ENCODE assay signal across 9 cellular contexts in genomic region chr14:76720382-76720813, GRCh38. TPM values are rescaled to one million over a fixed set of nuclear protein-coding genes. Genes with fewer than 3 reads are reported as not detected.
DNase-seq lines count a peak whose midpoint lies in the region; ATAC-seq, FAIRE-seq and TF ChIP-seq lines count a peak whose summit lies in the region.
"Had no signal": no experiment of that assay in that cellular context is flagged by ENCODE, and none has a peak within 500 bp of the region (broad histone marks: within the 10 kb centered on the region; RNA-seq: fewer than 3 reads in every experiment).

No MANE protein-coding gene starts in this region.

- H3K9ac ChIP-seq in K562 (ENCODE audit: insufficient read depth in 1 of 2, low read depth in 2 of 2, low read length in 2 of 2), result peak overlapping the region in 1 of 2 experiments; percentile 58; a peak in 2 of 4 replicates

- in situ Hi-C loops in K562 (cut with MboI) (loop anchor here (25.0 kb wide), 1 partner anchor 342 kb away; no protein-coding TSS in a partner anchor), G401 (cut with HindIII; ENCODE audit: low sequenced_read_pairs) (no loop called here)

- no peak for FAIRE-seq in K562 (lab: Jason Lieb, UNC)

- peaks cover 0 to 4% (median 0%) of the 10 kb centered on the region in 7 donors for H3K9me3 Mint-ChIP-seq in CD14-positive monocyte

- H3K27ac Mint-ChIP-seq in CD14-positive monocyte, result peak overlapping the region; percentile 85 to 96 (median 93)
- H3K27ac Mint-ChIP-seq: activated naive CD8-positive, alpha-beta T cell had no signal

- POLR2A ChIA-PET in K562 (lab: Yijun Ruan, JAX), result no interaction called here

- no peaks in the 10 kb centered on the region for H3K9me1 ChIP-seq in K562 (ENCODE audit: control insufficient read depth, insufficient read depth, low read length)

- H3K27me3 Mint-ChIP-seq in CD14-positive monocyte (ENCODE audit: low read depth in 3 of 3), result no peaks in the 10 kb centered on the region

- CTCF ChIA-PET in K562 (lab: Yijun Ruan, JAX; ENCODE audit: low intra/inter-chr PET ratio), result no interaction called here

- H3K27ac ChIP-seq in K562 (ENCODE audit: extremely low read depth, low read depth, low read length) (no peak overlapping the region), right lobe of liver (peak overlapping the region in 2 of 3 donors; percentile 12 to 38)

- H3K79me2 ChIP-seq in K562 (ENCODE audit: control insufficient read depth, insufficient read depth, low read length), result no peaks in the 10 kb centered on the region

- peaks cover 0 to 5% of the 10 kb centered on the region in 2 experiments; a peak in 3 of 5 replicates for H3K4me1 ChIP-seq in K562 (replicated peaks in 1 of 2; ENCODE audit: control insufficient read depth in 2 of 2, insufficient read depth in 2 of 2, low read length in 2 of 2)
- H3K4me1 ChIP-seq in right lobe of liver, result peaks cover 0 to 16% (median 0%) of the 10 kb centered on the region in 4 donors

- H3K4me1 Mint-ChIP-seq in CD14-positive monocyte, result peaks cover 68% of the 10 kb centered on the region

- 63% methylated on average over 3 of the region's 3 CpGs for WGBS in K562 (ENCODE audit: insufficient coverage, low coverage, missing lambda C conversion rate)
- 40% methylated on average over 3 of the region's 3 CpGs for WGBS in right lobe of liver (ENCODE audit: insufficient coverage, low coverage, low lambda C conversion rate, missing lambda C conversion rate)

- no peak for TF ChIP-seq CTCF in CD14-positive monocyte (IDR thresholded peaks at IDR 0.05)
- no peak for TF ChIP-seq CTCF in K562 (IDR thresholded peaks at IDR 0.05 in 2 of 3, conservative IDR thresholded peaks at IDR 0.05 in 1 of 3; ENCODE audit: insufficient read depth in 2 of 3, low read depth in 1 of 3, low read length in 3 of 3)
- no peak for TF ChIP-seq CTCF in right lobe of liver (IDR thresholded peaks at IDR 0.05)

- no peak overlapping the region for H3K4me2 ChIP-seq in K562 (ENCODE audit: insufficient read depth, low read length)

- peak overlapping the region; percentile 45 for H2AFZ ChIP-seq in K562 (ENCODE audit: low read depth, low read length)

- no peaks in the 10 kb centered on the region for H3K27me3 ChIP-seq in MG63
- H3K27me3 ChIP-seq in K562 (ENCODE audit: control insufficient read depth in 2 of 2, insufficient read depth in 2 of 2, low read length in 2 of 2), result peaks cover 0 to 4% of the 10 kb centered on the region in 2 experiments; a peak in 1 of 5 replicates
- H3K27me3 ChIP-seq in right lobe of liver, result no peaks in the 10 kb centered on the region

- no peaks in the 10 kb centered on the region for H3K9me3 ChIP-seq in MG63
- H3K9me3 ChIP-seq in K562 (replicated peaks; ENCODE audit: control insufficient read depth, insufficient read depth, low read depth, low read length), result no peaks in the 10 kb centered on the region
- no peaks in the 10 kb centered on the region for H3K9me3 ChIP-seq in right lobe of liver

- H3K36me3 ChIP-seq in MG63 (no peaks in the 10 kb centered on the region), K562 (ENCODE audit: control insufficient read depth, insufficient read depth, low read length) (no peaks in the 10 kb centered on the region), right lobe of liver (no peaks in the 10 kb centered on the region)

- TF ChIP-seq EP300 in K562 (IDR thresholded peaks at IDR 0.05; ENCODE audit: low read length), result no peak

- peak overlapping the region; percentile 52 to 56 for H3K4me3 Mint-ChIP-seq in CD14-positive monocyte
- H3K4me3 Mint-ChIP-seq: activated naive CD8-positive, alpha-beta T cell had no signal

- intact Hi-C loops in CD14-positive monocyte (cut with micrococcal nuclease), result loop anchor here (5.0 to 10.0 kb wide), 3 partner anchors 42 to 374 kb away; partner anchors contain the start of genes CIPC (in 1 of the 2) and VASH1 (in 1 of the 2)
- intact Hi-C loops in K562 (cut with micrococcal nuclease), result no loop called here
- intact Hi-C loops in right lobe of liver (cut with DNase I), result no loop called here

- no peaks in the 10 kb centered on the region for H4K20me1 ChIP-seq in K562 (replicated peaks; ENCODE audit: control insufficient read depth, insufficient read depth, low read length)

- H3K4me3 ChIP-seq in MG63 (no peak overlapping the region), K562 (no peak overlapping the region), right lobe of liver (no peak overlapping the region)

- no peak for TF ChIP-seq POLR2A in K562 (conservative IDR thresholded peaks at IDR 0.05)
- TF ChIP-seq POLR2A in right lobe of liver (IDR thresholded peaks at IDR 0.05), result no peak

- no peaks in the 10 kb centered on the region for H3K36me3 Mint-ChIP-seq in CD14-positive monocyte
- H3K36me3 Mint-ChIP-seq: activated naive CD8-positive, alpha-beta T cell had no signal

- ATAC-seq in GM19397 (IDR thresholded peaks at IDR 0.05; ENCODE audit: unreplicated experiment) (peak; percentile 63), K562 (no peak), right lobe of liver (peak; percentile 75 to 87 (median 82))

- BruUV-seq in K562 (replicated peaks; lab: Mats Ljungman, UMichigan), result no TSS peak

- DNase-seq in CD14-positive monocyte (ENCODE audit: low spot score) (peak; percentile 65), MG63 (peak; percentile 18), K562 (ENCODE audit: extremely low read depth in 1 of 4, low spot score in 3 of 4) (peak in 3 of 4 experiments; percentile 12 to 25 (median 22)), right lobe of liver (peak; percentile 78 to 83 (median 82)), G401 (ENCODE audit: low spot score) (no peak)
- DNase-seq in central memory CD4-positive, alpha-beta T cell, result no peak
- DNase-seq in effector CD8-positive, alpha-beta T cell (lab: John Stamatoyannopoulos, UW), result no peak

- no peak for TF ChIP-seq RAD21 in K562 (CRISPR knock-in tag; conservative IDR thresholded peaks at IDR 0.05 in 1 of 2, IDR thresholded peaks at IDR 0.05 in 1 of 2)

TF ChIP-seq in K562, 482 proteins besides CTCF, POLR2A, EP300 and RAD21 (continues in another document):
- TF ChIP-seq MAFG (tag; conservative IDR thresholded peaks at IDR 0.05) (no peak), E2F6 (IDR thresholded peaks at IDR 0.05; ENCODE audit: borderline replicate concordance in 1 of 2, extremely low read depth in 1 of 2, insufficient read depth in 1 of 2, insufficient read length in 1 of 2, low read depth in 1 of 2, low read length in 1 of 2, poor library complexity in 1 of 2, severe bottlenecking in 1 of 2) (no peak), NCOA4 (IDR thresholded peaks at IDR 0.05; ENCODE audit: partially characterized antibody) (no peak), TSC22D4 (tag; IDR thresholded peaks at IDR 0.05) (no peak), SPI1 (IDR thresholded peaks at IDR 0.05; ENCODE audit: borderline replicate concordance, low read depth, low read length) (peak; percentile 79; the same call in 1 of the 2 replicates), ERF (CRISPR knock-in tag; IDR thresholded peaks at IDR 0.05) (no peak), NELFE (IDR thresholded peaks at IDR 0.05; ENCODE audit: insufficient read depth, insufficient read length) (no peak), ZNF785 (CRISPR knock-in tag; IDR thresholded peaks at IDR 0.05) (no peak), SRF (CRISPR knock-in tag; IDR thresholded peaks at IDR 0.05) (no peak)

RNA-seq across cellular contexts. Expression of gene VASH1, which starts 40.9 kb away (rescaled TPM):
- polyA plus RNA-seq in CD14-positive monocyte (1 to 10 TPM; 2.5 to 3.3 TPM), K562 (2011; rRNA removed) (0.15 and 0.43 TPM in 2 replicates), K562 (2014; fragmentation: Illumina TruSeq; extraction: Trizol) (0.03 and 0.11 TPM in 2 replicates), K562 (2014; fragmentation: Nextera tagmentation; extraction: Ambion mirVana) (under 1 TPM in 1 of 2 experiments, not detected in 1; 0.01 TPM), K562 (2014; rRNA removed) (0.16 and 0.49 TPM in 2 replicates)
- total RNA-seq in MG63 (2014; rRNA removed; shearing (Covaris generic); ENCODE audit: low replicate concordance), result 2.1 and 2.8 TPM in 2 replicates
- 0.30 and 0.46 TPM in 2 replicates for total RNA-seq in K562 (2011; cell fraction: chromatin; rRNA removed; ENCODE audit: low replicate concordance)
- total RNA-seq in K562 (2011; cell fraction: nucleolus; rRNA removed), result 0.67 TPM in 1 of 2 replicates, not detected in the other
- total RNA-seq in K562 (2011; cell fraction: nucleoplasm; rRNA removed), result 0.07 and 0.15 TPM in 2 replicates
- total RNA-seq in K562 (2014; rRNA removed) (0.05 and 0.16 TPM in 2 replicates), K562 (2014; rRNA removed; fragmentation: Illumina TruSeq; extraction: Trizol) (0.11 and 0.22 TPM in 2 replicates), K562 (2015; rRNA removed; fragmentation: Illumina TruSeq; extraction: Trizol) (0.11 and 0.25 TPM in 2 replicates), K562 (2021) (0.16 and 0.27 TPM in 2 replicates), right lobe of liver (10 to 100 TPM in 1 of 6 experiments, 1 to 10 TPM in 5; 2.0 to 12.3 (median 4.6) TPM)
- polyA plus RNA-seq in K562 (2011; cell fraction: cytosol; rRNA removed), result 0.18 and 0.55 TPM in 2 replicates
- polyA plus RNA-seq in K562 (2011; cell fraction: nucleus; rRNA removed), result 0.74 and 1.3 TPM in 2 replicates
- polyA plus RNA-seq in K562 (2012), result 0.46 and 0.48 TPM in 2 replicates
- polyA minus RNA-seq in K562 (2011; rRNA and poly(A)+ RNA removed), result 0.24 and 0.46 TPM in 2 replicates
- polyA minus RNA-seq in K562 (2011; cell fraction: cytosol; rRNA and poly(A)+ RNA removed), result 0.73 and 0.76 TPM in 2 replicates
- polyA minus RNA-seq in K562 (2011; cell fraction: nucleus; rRNA and poly(A)+ RNA removed), result 0.33 and 0.40 TPM in 2 replicates
- 8.6 and 11.6 TPM in 2 replicates for total RNA-seq in G401 (2014; rRNA removed; shearing (Covaris generic))

Comparison
In these comparisons a context has a peak if more than half of its experiments do, and no peak if none do; other contexts are left out.
1. DNase-seq: peak in CD14-positive monocyte (single experiment), MG63 (single experiment), K562 (3 of 4) and right lobe of liver (3 of 3); none in G401 (single experiment), central memory CD4-positive, alpha-beta T cell (single experiment) and effector CD8-positive, alpha-beta T cell (single experiment).
2. intact Hi-C loops: an anchor here in CD14-positive monocyte (5.0 to 10.0 kb wide); none called in K562 and right lobe of liver.